9 cellular contexts compared by ENCODE assay signal in genomic region chr12:57093412-57094193, GRCh38. TPM values are rescaled to one million over a fixed set of nuclear protein-coding genes. Genes with fewer than 3 reads are reported as not detected.
A peak's percentile ranks its signal among the peaks of the same experiment; 100 is the strongest.
DNase-seq lines count a peak whose midpoint lies in the region; ATAC-seq and TF ChIP-seq lines count a peak whose summit lies in the region.
"Had no signal": no experiment of that assay in that cellular context is flagged by ENCODE, and none has a peak within 500 bp of the region (broad histone marks: within the 10 kb centered on the region; RNA-seq: fewer than 3 reads in every experiment).

No MANE protein-coding gene starts in this region.

- peaks cover 68% of the 10 kb centered on the region for H3K36me3 ChIP-seq in A673 (ENCODE audit: insufficient read depth, low read length, poor library complexity, severe bottlenecking)
- H3K36me3 ChIP-seq in PC-3 (ENCODE audit: low read depth, low read length): no peaks in the 10 kb centered on the region
- no peaks in the 10 kb centered on the region for H3K36me3 ChIP-seq in aorta (ENCODE audit: control insufficient read depth in 1 of 2, insufficient read depth in 2 of 2, low read length in 1 of 2)

- POLR2A ChIA-PET in A673 (lab: Charles Lee; ENCODE audit: low non-redundant PET): interaction anchor here (0.5 to 0.7 kb wide), 4 partner anchors 16 to 365 kb away, joined by 3 to 9 read pairs (median 7); partner anchors contain the start of gene STAT6
- POLR2A ChIA-PET in PC-3 (lab: Charles Lee; ENCODE audit: unreplicated experiment): no interaction called here

- CTCF ChIA-PET in A673 (lab: Charles Lee) (interaction anchor here (0.5 to 3.1 kb wide), 8 partner anchors 15 to 882 kb away, joined by 3 to 23 read pairs (median 4); partner anchors contain the start of genes NEMP1 and STAT6), PC-3 (lab: Charles Lee) (no interaction called here)
- CTCF ChIA-PET in activated naive CD4-positive, alpha-beta T cell treated with anti-CD3 and anti-CD28 coated beads, Interleukin-2, amount 10 ng/mL, durations not matched to agents 7 days and 5 days (lab: Charles Lee): interaction anchor here (0.7 to 10.4 kb wide), 11 partner anchors 12 to 404 kb away, joined by 3 to 100 read pairs (median 4); partner anchors contain the start of genes NEMP1 and STAT6

- H2AFZ ChIP-seq in PC-3 (ENCODE audit: low read length): no peak overlapping the region

- peak overlapping the region; percentile 22 for H3K27ac Mint-ChIP-seq in activated naive CD4-positive, alpha-beta T cell treated with anti-CD3 and anti-CD28 coated beads, Interleukin-2, amount 10 ng/mL, durations not matched to agents 7 days and 5 days
- H3K27ac Mint-ChIP-seq in glutamatergic neuron (ENCODE audit: unreplicated experiment) (peak overlapping the region; percentile 71), progenitor cell of endocrine pancreas (no peak overlapping the region)

- no peaks in the 10 kb centered on the region for H3K27me3 Mint-ChIP-seq in activated naive CD4-positive, alpha-beta T cell treated with anti-CD3 and anti-CD28 coated beads, Interleukin-2, amount 10 ng/mL, durations not matched to agents 7 days and 5 days
- H3K27me3 Mint-ChIP-seq in glutamatergic neuron (ENCODE audit: unreplicated experiment) (peaks cover 18% of the 10 kb centered on the region), progenitor cell of endocrine pancreas (no peaks in the 10 kb centered on the region)

- peak; percentile 31 for ATAC-seq in GM19035 (IDR thresholded peaks at IDR 0.05; ENCODE audit: unreplicated experiment)
- ATAC-seq in PC-3: no peak
- ATAC-seq in aorta (ENCODE audit: low FRiP score): peak; percentile 78
- ATAC-seq in HG03045 (IDR thresholded peaks at IDR 0.05; ENCODE audit: unreplicated experiment): no peak

- BruUV-seq in A673 (replicated peaks; lab: Mats Ljungman, UMichigan) (TSS peak; percentile 58), PC-3 (replicated peaks; lab: Mats Ljungman, UMichigan) (no TSS peak)

- H4K20me1 ChIP-seq in PC-3 (ENCODE audit: low read length): no peaks in the 10 kb centered on the region

- H3K27me3 ChIP-seq in A673 (replicated peaks; ENCODE audit: insufficient read depth, low read depth, low read length, poor library complexity) (no peaks in the 10 kb centered on the region), PC-3 (ENCODE audit: low read length) (no peaks in the 10 kb centered on the region), aorta (ENCODE audit: control insufficient read depth in 1 of 2, insufficient read depth in 2 of 2, low read length in 1 of 2) (no peaks in the 10 kb centered on the region)

- no peak overlapping the region for H3K4me2 ChIP-seq in PC-3 (ENCODE audit: low read length)

- peaks cover 19% of the 10 kb centered on the region for H3K79me2 ChIP-seq in PC-3 (ENCODE audit: low read length)

- H3K27ac ChIP-seq in A673 (ENCODE audit: low read depth, low read length, poor library complexity, severe bottlenecking): peak overlapping the region; percentile 91
- H3K27ac ChIP-seq in PC-3 (ENCODE audit: low read length): no peak overlapping the region
- peak overlapping the region; percentile 18 to 60 for H3K27ac ChIP-seq in aorta (ENCODE audit: low read depth in 1 of 2, low read length in 2 of 2)

- H3K4me1 Mint-ChIP-seq in activated naive CD4-positive, alpha-beta T cell treated with anti-CD3 and anti-CD28 coated beads, Interleukin-2, amount 10 ng/mL, durations not matched to agents 7 days and 5 days: peaks cover 59% of the 10 kb centered on the region
- H3K4me1 Mint-ChIP-seq in glutamatergic neuron (ENCODE audit: low read depth, unreplicated experiment) (peaks cover 28% of the 10 kb centered on the region), progenitor cell of endocrine pancreas (ENCODE audit: low read depth) (peaks cover 12% of the 10 kb centered on the region)

- no peaks in the 10 kb centered on the region for H3K9me3 Mint-ChIP-seq in activated naive CD4-positive, alpha-beta T cell treated with anti-CD3 and anti-CD28 coated beads, Interleukin-2, amount 10 ng/mL, durations not matched to agents 7 days and 5 days
- peaks cover 4% of the 10 kb centered on the region for H3K9me3 Mint-ChIP-seq in glutamatergic neuron (ENCODE audit: unreplicated experiment)
- H3K9me3 Mint-ChIP-seq in progenitor cell of endocrine pancreas (ENCODE audit: low read depth): no peaks in the 10 kb centered on the region

- H3K9me3 ChIP-seq in A673 (ENCODE audit: low read depth, low read length, poor library complexity, severe bottlenecking) (no peaks in the 10 kb centered on the region), PC-3 (ENCODE audit: low read length) (no peaks in the 10 kb centered on the region), aorta (ENCODE audit: control insufficient read depth, low read length) (no peaks in the 10 kb centered on the region)
- H3K9me3 ChIP-seq: HAP-1 had no signal

- WGBS in aorta, 2 donors: 24 to 30% methylated on average over 22 to 24 of the region's 24 CpGs

- H3F3A ChIP-seq in PC-3 (ENCODE audit: low read length, unreplicated experiment): no peaks in the 10 kb centered on the region

- peaks cover 45% of the 10 kb centered on the region for H3K4me1 ChIP-seq in A673 (ENCODE audit: insufficient read depth, low read length, poor library complexity, severe bottlenecking)
- peaks cover under 1% of the 10 kb centered on the region; the same call in 1 of the 2 replicates for H3K4me1 ChIP-seq in PC-3 (ENCODE audit: insufficient read depth, low read length)
- peaks cover 0 to 6% of the 10 kb centered on the region in 2 donors for H3K4me1 ChIP-seq in aorta (ENCODE audit: control insufficient read depth in 1 of 2, insufficient read depth in 2 of 2, low read length in 2 of 2)
- H3K4me1 ChIP-seq: HAP-1 had no signal

- DNase-seq in A673 (ENCODE audit: low spot score): peak; percentile 94
- DNase-seq in PC-3: peak; percentile 33
- DNase-seq in activated naive CD4-positive, alpha-beta T cell treated with anti-CD3 and anti-CD28 coated beads, Interleukin-2, amount 10 ng/mL, durations not matched to agents 7 days and 5 days: peak; percentile 67
- peak; percentile 76 for DNase-seq in glutamatergic neuron
- peak; percentile 54 for DNase-seq in progenitor cell of endocrine pancreas (ENCODE audit: low spot score, unreplicated experiment)
- peak; percentile 89 to 95 for DNase-seq in aorta

- H3K9ac ChIP-seq in PC-3 (ENCODE audit: low read length): no peak overlapping the region

- H3K36me3 Mint-ChIP-seq in activated naive CD4-positive, alpha-beta T cell treated with anti-CD3 and anti-CD28 coated beads, Interleukin-2, amount 10 ng/mL, durations not matched to agents 7 days and 5 days: peaks cover 42% of the 10 kb centered on the region
- no peaks in the 10 kb centered on the region for H3K36me3 Mint-ChIP-seq in glutamatergic neuron (ENCODE audit: unreplicated experiment)
- H3K36me3 Mint-ChIP-seq in progenitor cell of endocrine pancreas (ENCODE audit: insufficient read depth): peaks cover 11% of the 10 kb centered on the region

- H3K4me3 ChIP-seq in A673 (ENCODE audit: low read depth, low read length, poor library complexity, severe bottlenecking): peak overlapping the region; percentile 2
- no peak overlapping the region for H3K4me3 ChIP-seq in PC-3 (ENCODE audit: low read length)
- H3K4me3 ChIP-seq in aorta (ENCODE audit: low read length in 2 of 2): no peak overlapping the region
- H3K4me3 ChIP-seq: HAP-1 had no signal

- TF ChIP-seq CTCF in A673 (conservative IDR thresholded peaks at IDR 0.05; ENCODE audit: low read depth, low read length): peak; percentile 70
- peak; percentile 68 for TF ChIP-seq CTCF in PC-3 (conservative IDR thresholded peaks at IDR 0.05; ENCODE audit: low read depth, low read length)
- peak; percentile 67 for TF ChIP-seq CTCF in glutamatergic neuron (IDR thresholded peaks at IDR 0.05; ENCODE audit: partially characterized antibody, unreplicated experiment)
- peak; percentile 67 for TF ChIP-seq CTCF in progenitor cell of endocrine pancreas (IDR thresholded peaks at IDR 0.05; ENCODE audit: unreplicated experiment)

- H3K4me3 Mint-ChIP-seq in activated naive CD4-positive, alpha-beta T cell treated with anti-CD3 and anti-CD28 coated beads, Interleukin-2, amount 10 ng/mL, durations not matched to agents 7 days and 5 days: peak overlapping the region; percentile 26
- H3K4me3 Mint-ChIP-seq in glutamatergic neuron (ENCODE audit: unreplicated experiment): peak overlapping the region; percentile 67
- H3K4me3 Mint-ChIP-seq in progenitor cell of endocrine pancreas (ENCODE audit: low read depth): no peak overlapping the region

- intact Hi-C loops in A673 (cut with micrococcal nuclease; ENCODE audit: unreplicated experiment): loop anchor here (2.0 kb wide), 1 partner anchor 17 kb away; the partner anchor contains the start of gene STAT6
- intact Hi-C loops in PC-3 (cut with micrococcal nuclease): no loop called here
- intact Hi-C loops in aorta (cut with DNase I): loop anchor here in 1 of 2 donors (2.0 kb wide), 1 partner anchor 17 kb away; the partner anchor contains the start of gene STAT6

- no peaks in the 10 kb centered on the region for H3K9me2 ChIP-seq in PC-3 (replicated peaks; ENCODE audit: low read length)

RNA-seq across cellular contexts. Expression of gene NAB2, which starts 4.7 kb away (rescaled TPM):
- total RNA-seq in A673 (2021): 58.0 and 61.8 TPM in 2 replicates
- 17.4 and 20.2 TPM in 2 replicates for total RNA-seq in PC-3 (2014; rRNA removed)
- 20.0 TPM for total RNA-seq in glutamatergic neuron (ENCODE audit: unreplicated experiment)
- total RNA-seq in progenitor cell of endocrine pancreas: 13.4 and 13.8 TPM in 2 replicates
- total RNA-seq in aorta: 10 to 100 TPM; 31.6 to 48.4 TPM
- polyA plus RNA-seq in aorta: 10 to 100 TPM; 19.8 to 32.2 TPM

RNA-seq across cellular contexts. Expression of gene NEMP1, which starts 15.0 kb away (rescaled TPM):
- total RNA-seq in A673 (2021): 57.8 and 68.6 TPM in 2 replicates
- total RNA-seq in PC-3 (2014; rRNA removed): 16.4 and 18.3 TPM in 2 replicates
- total RNA-seq in glutamatergic neuron (ENCODE audit: unreplicated experiment): 11.5 TPM
- total RNA-seq in progenitor cell of endocrine pancreas: 24.2 and 26.5 TPM in 2 replicates
- total RNA-seq in aorta: 1 to 10 TPM; 7.6 to 10.0 TPM
- 1 to 10 TPM in 1 of 2 donors, under 1 TPM in 1; 0.75 to 5.8 TPM for polyA plus RNA-seq in aorta

RNA-seq across cellular contexts. Expression of gene STAT6, which starts 17.6 kb away (rescaled TPM):
- total RNA-seq in A673 (2021): 96.3 and 111 TPM in 2 replicates
- 20.8 and 28.4 TPM in 2 replicates for total RNA-seq in PC-3 (2014; rRNA removed)
- total RNA-seq in glutamatergic neuron (ENCODE audit: unreplicated experiment): 34.4 TPM
- total RNA-seq in progenitor cell of endocrine pancreas: 130 and 136 TPM in 2 replicates
- 100 to 1,000 TPM; 199 to 258 TPM for total RNA-seq in aorta
- 100 to 1,000 TPM in 1 of 2 donors, 10 to 100 TPM in 1; 99.8 to 382 TPM for polyA plus RNA-seq in aorta

RNA-seq across cellular contexts. Expression of gene LRP1, which starts 34.7 kb away (rescaled TPM):
- total RNA-seq in A673 (2021) (31.0 and 43.6 TPM in 2 replicates), PC-3 (2014; rRNA removed) (14.7 and 21.8 TPM in 2 replicates), glutamatergic neuron (ENCODE audit: unreplicated experiment) (125 TPM), progenitor cell of endocrine pancreas (93.4 and 95.7 TPM in 2 replicates), aorta (100 to 1,000 TPM; 517 to 992 TPM)
- 100 to 1,000 TPM in 1 of 2 donors, 10 to 100 TPM in 1; 36.8 to 223 TPM for polyA plus RNA-seq in aorta

RNA-seq across cellular contexts. Expression of gene MYO1A, which starts 43.7 kb away (rescaled TPM):
- total RNA-seq in A673 (2021) (1.1 and 1.2 TPM in 2 replicates), PC-3 (2014; rRNA removed) (0.17 TPM in 1 of 2 replicates, not detected in the other), glutamatergic neuron (ENCODE audit: unreplicated experiment) (0.64 TPM), progenitor cell of endocrine pancreas (1.2 and 1.6 TPM in 2 replicates), aorta (1 to 10 TPM in 1 of 2 donors, under 1 TPM in 1; 0.58 to 1.4 TPM)
- polyA plus RNA-seq in aorta: 10 to 100 TPM in 1 of 2 donors, under 1 TPM in 1; 0.05 to 77.4 TPM

Comparison
In these comparisons a context has a peak if more than half of its experiments do, and no peak if none do; other contexts are left out.
1. DNase-seq: peak in every context shown above with its lines; median percentile 94 in A673; 92 in aorta; 76 in glutamatergic neuron; 67 in activated naive CD4-positive, alpha-beta T cell treated with anti-CD3 and anti-CD28 coated beads, Interleukin-2, amount 10 ng/mL, durations not matched to agents 7 days and 5 days; 54 in progenitor cell of endocrine pancreas; 33 in PC-3.
2. ATAC-seq: peak in GM19035 (single experiment) and aorta (single experiment); none in PC-3 (single experiment) and HG03045 (single experiment).
3. Peak in every context shown above with its lines, with median percentiles within 50 percentile points of each other: CTCF ChIP-seq.